21 cellular contexts compared by ENCODE assay signal in genomic region chr1:206794294-206794908, GRCh38. TPM values are rescaled to one million over a fixed set of nuclear protein-coding genes. Genes with fewer than 3 reads are reported as not detected.
DNase-seq lines count a peak whose midpoint lies in the region; ATAC-seq and TF ChIP-seq lines count a peak whose summit lies in the region.
"Had no signal": no experiment of that assay in that cellular context is flagged by ENCODE, and none has a peak within 500 bp of the region (broad histone marks: within the 10 kb centered on the region; RNA-seq: fewer than 3 reads in every experiment).

No MANE protein-coding gene starts in this region.

- no peak overlapping the region for H3K4me3 Mint-ChIP-seq in CD4-positive, alpha-beta T cell
- H3K4me3 Mint-ChIP-seq: natural killer cell had no signal

- DNase-seq in CD4-positive, alpha-beta T cell, result no peak
- DNase-seq in IMR-90, result no peak
- peak; percentile 62 for DNase-seq in activated naive CD4-positive, alpha-beta T cell treated with anti-CD3 and anti-CD28 coated beads, Interleukin-2, amount 50 U/mL, for 16 hours
- DNase-seq in stimulated activated CD4-positive, alpha-beta T cell treated with anti-CD3 and anti-CD28 coated beads, Interleukin-1b, Interleukin-23, amount 100 ng/mL, for 48 hours, result peak; percentile 73
- no peak for DNase-seq in NCI-H345 treated with DMSO at 0.1 percent for 48 hours (lab: John Stamatoyannopoulos, UW; ENCODE audit: unreplicated experiment)
- DNase-seq in NOMO-1 treated with dmso at 0.1 percent for 144 hours (lab: John Stamatoyannopoulos, UW; ENCODE audit: unreplicated experiment), result no peak
- DNase-seq: activated CD4-positive, CD25-positive, alpha-beta regulatory T cell; adrenal gland; BE2C; caudate nucleus; DMS53; natural killer cell; NCI-H2029 treated with DMSO at 0.1 percent for 48 hours; NCI-H748 treated with DMSO at 0.1 percent for 48 hours had no signal

- H3K27me3 Mint-ChIP-seq in CD4-positive, alpha-beta T cell, result no peaks in the 10 kb centered on the region

- H2AFZ ChIP-seq in IMR-90 (replicated peaks; ENCODE audit: low read length, poor library complexity), result no peak overlapping the region

- peaks cover 17% of the 10 kb centered on the region; the same call in 1 of the 2 replicates for H3K9me1 ChIP-seq in IMR-90 (ENCODE audit: insufficient read depth, low read length)

- no peaks in the 10 kb centered on the region for H3K36me3 Mint-ChIP-seq in CD4-positive, alpha-beta T cell (ENCODE audit: low read depth)
- H3K36me3 Mint-ChIP-seq: natural killer cell had no signal

- no TSS peak for BruUV-seq in IMR-90 (replicated peaks; lab: Mats Ljungman, UMichigan)

- no peaks in the 10 kb centered on the region for H3K9me3 Mint-ChIP-seq in CD4-positive, alpha-beta T cell
- H3K9me3 Mint-ChIP-seq: natural killer cell had no signal

- H3K4me2 ChIP-seq in IMR-90 (ENCODE audit: low read depth, low read length), result no peak overlapping the region

- no peak overlapping the region for H2BK5ac ChIP-seq in IMR-90 (ENCODE audit: low read depth, low read length, poor library complexity, severe bottlenecking)

- no peak overlapping the region for H3K4me3 ChIP-seq in IMR-90 (ENCODE audit: insufficient read depth, low read depth, low read length)
- H3K4me3 ChIP-seq: adrenal gland had no signal

- WGBS in IMR-90 (ENCODE audit: extremely low coverage in 2 of 2, insufficient read length in 1 of 2), 2 experiments, result 95% methylated on average over 4 of the region's 11 CpGs; no CpG with 5 or more reads in 1 of the 2 experiments

- CTCF ChIA-PET in CD4-positive, alpha-beta T cell (lab: Charles Lee), result interaction anchor here (1.5 kb wide), 1 partner anchor 59 kb away, joined by 3 read pairs; no protein-coding TSS in a partner anchor
- CTCF ChIA-PET in IMR-90 (lab: Yijun Ruan, JAX), result interaction anchor here (0.6 kb wide), 1 partner anchor 126 kb away, joined by 3 read pairs; no protein-coding TSS in a partner anchor

- H3K23ac ChIP-seq in IMR-90 (ENCODE audit: low read depth, low read length), result no peak overlapping the region

- H2BK15ac ChIP-seq in IMR-90 (ENCODE audit: low read depth, low read length), result peak overlapping the region; percentile 36; the same call in 1 of the 3 replicates

- no peaks in the 10 kb centered on the region for H3K36me3 ChIP-seq in IMR-90 (ENCODE audit: control insufficient read depth, insufficient read depth, low read length)
- H3K36me3 ChIP-seq: adrenal gland, BE2C had no signal

- H2BK20ac ChIP-seq in IMR-90 (ENCODE audit: low read depth, low read length), result peak overlapping the region; percentile 39; the same call in 1 of the 2 replicates

- no peak overlapping the region for H4K8ac ChIP-seq in IMR-90 (ENCODE audit: low read depth in 2 of 2, low read length in 2 of 2)

- no peak overlapping the region for H3K27ac ChIP-seq in CD4-positive, alpha-beta T cell (ENCODE audit: low read depth, low read length)
- H3K27ac ChIP-seq in IMR-90 (ENCODE audit: insufficient read depth, low read length), result no peak overlapping the region
- H3K27ac ChIP-seq: adrenal gland, RWPE1 had no signal

- no peaks in the 10 kb centered on the region for H3K27me3 ChIP-seq in CD4-positive, alpha-beta T cell (ENCODE audit: control insufficient read depth, insufficient read depth, low read length)
- no peaks in the 10 kb centered on the region for H3K27me3 ChIP-seq in IMR-90 (ENCODE audit: control insufficient read depth, insufficient read depth, low read length)
- H3K27me3 ChIP-seq: BE2C had no signal

- no peaks in the 10 kb centered on the region for H3K79me1 ChIP-seq in IMR-90 (ENCODE audit: low read depth in 1 of 2, low read length in 2 of 2)

- no peak for TF ChIP-seq CTCF in CD4-positive, alpha-beta T cell (IDR thresholded peaks at IDR 0.05)
- no peak for TF ChIP-seq CTCF in IMR-90 (conservative IDR thresholded peaks at IDR 0.05; ENCODE audit: low read depth, low read length)

- H4K5ac ChIP-seq in IMR-90 (ENCODE audit: low read depth, low read length), result no peak overlapping the region

- no peak for TF ChIP-seq POLR2A in IMR-90 (IDR thresholded peaks at IDR 0.05; ENCODE audit: low read depth, low read length)

- no peak overlapping the region for H3K27ac Mint-ChIP-seq in CD4-positive, alpha-beta T cell

- dilution Hi-C loops in IMR-90 (cut with HindIII; ENCODE audit: low sequenced_read_pairs, unreplicated experiment), result no loop called here

- H2AK9ac ChIP-seq in IMR-90 (replicated peaks; ENCODE audit: low read depth, low read length, poor library complexity), result peak overlapping the region; percentile 30

- peaks cover 65% of the 10 kb centered on the region for H3K4me1 Mint-ChIP-seq in CD4-positive, alpha-beta T cell (ENCODE audit: low read depth)

- in situ Hi-C loops in IMR-90 (cut with MboI; ENCODE audit: low sequenced_read_pairs), result no loop called here

- no peak overlapping the region for H3K18ac ChIP-seq in IMR-90 (ENCODE audit: low read depth, low read length)

- ATAC-seq in CD4-positive, alpha-beta T cell (ENCODE audit: poor library complexity), result peak; percentile 18
- ATAC-seq in IMR-90 (ENCODE audit: low read depth), result no peak
- no peak for ATAC-seq in GM21515 (IDR thresholded peaks at IDR 0.05; ENCODE audit: unreplicated experiment)
- ATAC-seq in HG03354 (IDR thresholded peaks at IDR 0.05; ENCODE audit: poor library complexity, severe bottlenecking, unreplicated experiment), result no peak

- no peaks in the 10 kb centered on the region for H3K9me3 ChIP-seq in CD4-positive, alpha-beta T cell (ENCODE audit: control insufficient read depth, low read length)
- no peaks in the 10 kb centered on the region for H3K9me3 ChIP-seq in IMR-90 (ENCODE audit: control insufficient read depth, insufficient read depth, low read length)
- H3K9me3 ChIP-seq: adrenal gland, BE2C had no signal

- peak overlapping the region; percentile 64 for H2AK5ac ChIP-seq in IMR-90 (ENCODE audit: low read depth, low read length)

- TF ChIP-seq RAD21 in IMR-90 (IDR thresholded peaks at IDR 0.05; ENCODE audit: low read length), result no peak

- intact Hi-C loops in CD4-positive, alpha-beta T cell (cut with DNase I, micrococcal nuclease), result no loop called here
- intact Hi-C loops in IMR-90 (cut with micrococcal nuclease), result no loop called here

- no peak overlapping the region; the same call in 1 of the 2 replicates for H4K91ac ChIP-seq in IMR-90 (ENCODE audit: insufficient read depth, low read depth, low read length)

- H4K20me1 ChIP-seq in IMR-90 (ENCODE audit: insufficient read depth, low read length), result no peaks in the 10 kb centered on the region

- no peak overlapping the region for H3K14ac ChIP-seq in IMR-90 (replicated peaks; ENCODE audit: low read depth, low read length)

- no peak overlapping the region for H3K4ac ChIP-seq in IMR-90 (ENCODE audit: low read depth, low read length)

- peaks cover 5% of the 10 kb centered on the region for H3K4me1 ChIP-seq in IMR-90 (ENCODE audit: control insufficient read depth, insufficient read depth, low read length)
- H3K4me1 ChIP-seq: BE2C had no signal

- no peak overlapping the region for H3K56ac ChIP-seq in IMR-90 (ENCODE audit: extremely low read depth, insufficient read depth, low read length)

- H2BK120ac ChIP-seq in IMR-90 (ENCODE audit: low read depth, low read length), result no peak overlapping the region

- POLR2A ChIA-PET in CD4-positive, alpha-beta T cell (lab: Charles Lee), result interaction anchor here (0.8 to 1.6 kb wide), 5 partner anchors 9 to 60 kb away, joined by 3 to 5 read pairs (median 3); no protein-coding TSS in a partner anchor
- POLR2A ChIA-PET in IMR-90 (lab: Charles Lee; ENCODE audit: unreplicated experiment), result no interaction called here

- no peak overlapping the region for H3K9ac ChIP-seq in IMR-90 (ENCODE audit: low read depth, low read length)

TF ChIP-seq in IMR-90, 13 proteins besides CTCF, POLR2A, EP300 and RAD21 (continues in another document):
- TF ChIP-seq CHD1 (IDR thresholded peaks at IDR 0.05; ENCODE audit: low read depth, low read length), result no peak
- no peak for TF ChIP-seq RFX5 (IDR thresholded peaks at IDR 0.05; ENCODE audit: low read depth, low read length)
- no peak for TF ChIP-seq MXI1 (IDR thresholded peaks at IDR 0.05; ENCODE audit: borderline replicate concordance, low read depth, low read length)
- no peak for TF ChIP-seq SMC3 (IDR thresholded peaks at IDR 0.05; ENCODE audit: low read depth, low read length)
- TF ChIP-seq RCOR1 (IDR thresholded peaks at IDR 0.05; ENCODE audit: insufficient replicate concordance, low read length), result no peak
- no peak for TF ChIP-seq BHLHE40 (IDR thresholded peaks at IDR 0.05; ENCODE audit: low read depth, low read length)
- no peak for TF ChIP-seq USF2 (IDR thresholded peaks at IDR 0.05; ENCODE audit: low read depth, low read length)
- TF ChIP-seq CEBPB (IDR thresholded peaks at IDR 0.05; ENCODE audit: low read depth, low read length), result no peak
- TF ChIP-seq FOS (IDR thresholded peaks at IDR 0.05; ENCODE audit: low read depth, low read length), result no peak
- TF ChIP-seq NFE2L2 (IDR thresholded peaks at IDR 0.05; ENCODE audit: low read depth, low read length), result no peak
- TF ChIP-seq MAFK (IDR thresholded peaks at IDR 0.05; ENCODE audit: low read depth, low read length), result no peak

RNA-seq across cellular contexts. Expression of gene IL10, which starts 22.1 kb away (rescaled TPM):
- total RNA-seq in CD4-positive, alpha-beta T cell, result under 1 TPM; 0.27 to 0.87 TPM
- not detected in 2 replicates for total RNA-seq in IMR-90 (2012; rRNA removed)
- not detected in 2 replicates for polyA plus RNA-seq in IMR-90 (2012; rRNA removed)
- polyA plus RNA-seq in IMR-90 (2012; cell fraction: cytosol; rRNA removed), result not detected in 2 replicates
- not detected in 2 replicates for polyA plus RNA-seq in IMR-90 (2012; cell fraction: nucleus; rRNA removed; ENCODE audit: low replicate concordance)
- total RNA-seq: fibroblast of villous mesenchyme, H1, pulmonary artery endothelial cell had no signal
- polyA plus RNA-seq: H1 had no signal

RNA-seq across cellular contexts. Expression of gene IL19, which starts 23.8 kb away (rescaled TPM):
- not detected for total RNA-seq in CD4-positive, alpha-beta T cell
- total RNA-seq in IMR-90 (2012; rRNA removed), result not detected in 2 replicates
- polyA plus RNA-seq in IMR-90 (2012; rRNA removed), result not detected in 2 replicates
- polyA plus RNA-seq in IMR-90 (2012; cell fraction: cytosol; rRNA removed), result not detected in 2 replicates
- polyA plus RNA-seq in IMR-90 (2012; cell fraction: nucleus; rRNA removed; ENCODE audit: low replicate concordance), result not detected in 2 replicates
- total RNA-seq: adrenal gland, H1, liver, natural killer cell, pulmonary artery endothelial cell had no signal
- polyA plus RNA-seq: adrenal gland, H1, liver had no signal

Comparison
In these comparisons a context has a peak if more than half of its experiments do, and no peak if none do; other contexts are left out.
1. DNase-seq: peak in activated naive CD4-positive, alpha-beta T cell treated with anti-CD3 and anti-CD28 coated beads, Interleukin-2, amount 50 U/mL, for 16 hours (single experiment) and stimulated activated CD4-positive, alpha-beta T cell treated with anti-CD3 and anti-CD28 coated beads, Interleukin-1b, Interleukin-23, amount 100 ng/mL, for 48 hours (single experiment); none in CD4-positive, alpha-beta T cell (0 of 10), IMR-90 (single experiment), NCI-H345 treated with DMSO at 0.1 percent for 48 hours (single experiment) and NOMO-1 treated with dmso at 0.1 percent for 144 hours (single experiment).